In genomic region chr20:57392130-57392445, GRCh38 we compare ENCODE assay signal across 8 cellular contexts. TPM values are rescaled to one million over a fixed set of nuclear protein-coding genes. Genes with fewer than 3 reads are reported as not detected.
DNase-seq lines count a peak whose midpoint lies in the region; ATAC-seq and TF ChIP-seq lines count a peak whose summit lies in the region.

No MANE protein-coding gene starts in this region.

- peak overlapping the region; percentile 67 to 97 (median 90) for H3K27ac ChIP-seq in heart right ventricle
- H3K27ac ChIP-seq in angular gyrus (ENCODE audit: low read depth, low read length) = peak overlapping the region; percentile 16
- peak overlapping the region; percentile 67 for H3K27ac ChIP-seq in lower lobe of right lung
- peak overlapping the region; percentile 78 to 83 for H3K27ac ChIP-seq in uterus

- H3K9me3 ChIP-seq in heart right ventricle (no peaks in the 10 kb centered on the region), lower lobe of right lung (no peaks in the 10 kb centered on the region), uterus (no peaks in the 10 kb centered on the region)

- H3K27me3 ChIP-seq in heart right ventricle = no peaks in the 10 kb centered on the region
- H3K27me3 ChIP-seq in lower lobe of right lung (ENCODE audit: low read depth) = no peaks in the 10 kb centered on the region
- no peaks in the 10 kb centered on the region for H3K27me3 ChIP-seq in uterus

- intact Hi-C loops in heart right ventricle (cut with DNase I) (loop anchor here in 3 of 10 donors (2.0 to 5.0 kb wide), 3 partner anchors 45 to 50 kb away; no protein-coding TSS in a partner anchor), left ventricle myocardium superior (cut with micrococcal nuclease) (no loop called here), lower lobe of right lung (cut with DNase I) (no loop called here), uterus (cut with DNase I; ENCODE audit: low total_unique reads) (no loop called here)

- no peak for TF ChIP-seq CTCF in heart right ventricle (IDR thresholded peaks at IDR 0.05)
- no peak for TF ChIP-seq CTCF in lower lobe of right lung (IDR thresholded peaks at IDR 0.05)
- TF ChIP-seq CTCF in uterus (IDR thresholded peaks at IDR 0.05) = no peak

- ATAC-seq in heart right ventricle (no peak), left ventricle myocardium superior (no peak), lower lobe of right lung (no peak), HG03342 (IDR thresholded peaks at IDR 0.05; ENCODE audit: unreplicated experiment) (no peak)

- TF ChIP-seq POLR2A in uterus (IDR thresholded peaks at IDR 0.05) = no peak

- peak overlapping the region; percentile 36 to 84 (median 71) for H3K4me3 ChIP-seq in heart right ventricle
- H3K4me3 ChIP-seq in lower lobe of right lung = peak overlapping the region; percentile 69
- peak overlapping the region; percentile 56 to 70 for H3K4me3 ChIP-seq in uterus

- H3K36me3 ChIP-seq in heart right ventricle (peaks cover 0 to 39% (median under 1%) of the 10 kb centered on the region in 9 donors), lower lobe of right lung (peaks cover 20% of the 10 kb centered on the region), uterus (no peaks in the 10 kb centered on the region)

- DNase-seq in heart right ventricle (no peak), left ventricle myocardium superior (no peak), lower lobe of right lung (peak; percentile 45), uterus (no peak), NCI-H524 (lab: John Stamatoyannopoulos, UW) (no peak)
- DNase-seq in stimulated activated CD4-positive, alpha-beta T cell treated with anti-CD3 and anti-CD28 coated beads, Interleukin-4, amount 100 ng/mL, for 1 hour = no peak

- H3K4me1 ChIP-seq in heart right ventricle (peaks cover 18 to 73% (median 68%) of the 10 kb centered on the region in 9 donors), lower lobe of right lung (peaks cover 62% of the 10 kb centered on the region), uterus (peaks cover 0 to 11% of the 10 kb centered on the region in 2 donors)

- WGBS in heart right ventricle, 2 donors = 13 to 16% methylated on average over 11 of the region's 11 CpGs

RNA-seq across cellular contexts. Expression of gene RBM38, which starts 0.9 kb away (rescaled TPM):
- 100 to 1,000 TPM in 1 of 10 donors, 10 to 100 TPM in 9; 35.5 to 119 (median 50.2) TPM for total RNA-seq in heart right ventricle
- polyA plus RNA-seq in heart right ventricle = 100 to 1,000 TPM in 1 of 2 donors, 10 to 100 TPM in 1; 47.6 to 104 TPM
- total RNA-seq in left ventricle myocardium superior = 89.3 TPM
- 15.5 TPM for total RNA-seq in lower lobe of right lung
- 10 to 100 TPM in 2 of 4 donors, 1 to 10 TPM in 2; 1.2 to 48.6 (median 8.8) TPM for total RNA-seq in uterus

RNA-seq across cellular contexts. Expression of gene RAE1, which starts 41.0 kb away (rescaled TPM):
- total RNA-seq in heart right ventricle (10 to 100 TPM; 11.8 to 19.9 (median 15.5) TPM), left ventricle myocardium superior (15.1 TPM), lower lobe of right lung (20.6 TPM), uterus (10 to 100 TPM; 23.4 to 72.0 (median 36.0) TPM)
- 10 to 100 TPM in 1 of 2 donors, 1 to 10 TPM in 1; 6.2 to 18.9 TPM for polyA plus RNA-seq in heart right ventricle

Comparison
In these comparisons a context has a peak if more than half of its experiments do, and no peak if none do; other contexts are left out.
1. H3K27ac ChIP-seq: peak in every context shown above with its lines; median percentile 90 in heart right ventricle; 80 in uterus; 67 in lower lobe of right lung; 16 in angular gyrus.